Comparison of ENCODE assay signal across 13 cellular contexts in the genomic region with DNA sequence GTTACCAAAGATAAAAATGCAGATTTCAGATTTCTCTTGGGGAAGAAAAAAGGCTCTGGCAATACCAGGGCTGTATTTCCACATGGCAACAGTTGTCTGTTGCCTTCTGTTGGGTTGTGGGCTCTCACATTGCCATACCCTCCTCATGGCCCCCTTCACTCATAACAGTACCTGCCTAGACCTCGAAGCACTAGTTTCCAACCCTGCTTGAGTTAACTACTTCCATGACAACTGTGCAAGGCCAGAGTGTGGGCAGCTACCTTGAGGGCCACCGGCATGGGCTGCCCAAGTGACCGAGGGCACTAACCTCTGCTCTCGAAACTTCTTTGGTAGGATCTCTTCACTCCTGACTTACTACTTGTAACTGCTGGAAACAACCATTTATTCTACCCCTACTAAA. TPM values are rescaled to one million over a fixed set of nuclear protein-coding genes. Genes with fewer than 3 reads are reported as not detected.
A peak's percentile ranks its signal among the peaks of the same experiment; 100 is the strongest.
DNase-seq lines count a peak whose midpoint lies in the region; ATAC-seq and TF ChIP-seq lines count a peak whose summit lies in the region.
"Had no signal": no experiment of that assay in that cellular context is flagged by ENCODE, and none has a peak within 500 bp of the region (broad histone marks: within the 10 kb centered on the region; RNA-seq: fewer than 3 reads in every experiment).

No MANE protein-coding gene starts in this region.

- peaks cover 15% of the 10 kb centered on the region for H3F3A ChIP-seq in SK-N-SH (replicated peaks; ENCODE audit: insufficient read depth)

- H3K9me2 ChIP-seq in SK-N-SH = no peaks in the 10 kb centered on the region

- no peak overlapping the region for H3K9ac ChIP-seq in SK-N-SH

- no peak for TF ChIP-seq CTCF in SK-N-SH (IDR thresholded peaks at IDR 0.05)
- TF ChIP-seq CTCF in Peyer's patch (IDR thresholded peaks at IDR 0.05) = no peak
- no peak for TF ChIP-seq CTCF in endothelial cell (IDR thresholded peaks at IDR 0.05; ENCODE audit: unreplicated experiment)
- no peak for TF ChIP-seq CTCF in GM10248 (IDR thresholded peaks at IDR 0.05; ENCODE audit: control extremely low read depth, extremely low read depth, low read depth, missing control alignments)
- TF ChIP-seq CTCF in GM10266 (IDR thresholded peaks at IDR 0.05; ENCODE audit: control insufficient read depth, insufficient read depth, low read depth, missing control alignments) = no peak

- H3K4me1 Mint-ChIP-seq in endothelial cell (ENCODE audit: unreplicated experiment) = peaks cover 32% of the 10 kb centered on the region

- TF ChIP-seq EP300 in SK-N-SH (IDR thresholded peaks at IDR 0.05; ENCODE audit: borderline replicate concordance in 1 of 2, low read depth in 1 of 2, low read length in 1 of 2) = no peak

- H3K4me2 ChIP-seq in SK-N-SH = peak overlapping the region; percentile 81; the same call in 1 of the 2 replicates

- POLR2A ChIA-PET in SK-N-SH (lab: Yijun Ruan, JAX) (no interaction called here), GM10248 (lab: Yijun Ruan, JAX) (interaction anchor here (1.0 kb wide), 1 partner anchor 130 kb away, joined by 3 read pairs; no protein-coding TSS in a partner anchor)

- H3K27me3 ChIP-seq in SK-N-SH (ENCODE audit: insufficient read depth) (no peaks in the 10 kb centered on the region), Peyer's patch (no peaks in the 10 kb centered on the region)
- H3K27me3 ChIP-seq: heart right ventricle had no signal

- peaks cover 16 to 17% of the 10 kb centered on the region in 2 experiments; a peak in 3 of 4 replicates for H3K4me1 ChIP-seq in SK-N-SH (ENCODE audit: control insufficient read depth in 1 of 2, insufficient read depth in 2 of 2, low read depth in 1 of 2, low read length in 1 of 2)
- peaks cover 0 to 38% (median 12%) of the 10 kb centered on the region in 4 donors for H3K4me1 ChIP-seq in Peyer's patch

- no peak for ATAC-seq in SK-N-SH treated with all-trans-retinoic acid at 6 μM for 48 hours

- WGBS in SK-N-SH (ENCODE audit: low lambda C conversion rate) = 98% methylated on average over 4 of the region's 4 CpGs

- H3K9me3 ChIP-seq in SK-N-SH (no peaks in the 10 kb centered on the region), Peyer's patch (no peaks in the 10 kb centered on the region)
- H3K9me3 ChIP-seq: heart right ventricle had no signal

- no peaks in the 10 kb centered on the region for H3K9me3 Mint-ChIP-seq in endothelial cell (ENCODE audit: unreplicated experiment)

- TF ChIP-seq RAD21 in SK-N-SH (IDR thresholded peaks at IDR 0.05; ENCODE audit: low read length) = no peak

- H3K36me3 ChIP-seq in SK-N-SH (replicated peaks in 1 of 2; ENCODE audit: control insufficient read depth in 1 of 2, insufficient read depth in 2 of 2, low read length in 1 of 2) (peaks cover 3 to 6% of the 10 kb centered on the region in 2 experiments), Peyer's patch (no peaks in the 10 kb centered on the region)

- H3K27me3 Mint-ChIP-seq in endothelial cell (ENCODE audit: unreplicated experiment) = peaks cover 17% of the 10 kb centered on the region

- no peak overlapping the region for H2AFZ ChIP-seq in SK-N-SH (ENCODE audit: low read depth)

- DNase-seq in SK-N-SH (no peak), Peyer's patch (no peak), endothelial cell (ENCODE audit: low spot score) (no peak), GM10248 (ENCODE audit: extremely low spot score) (no peak), GM10266 (ENCODE audit: extremely low spot score) (no peak), NCI-H2029 (lab: John Stamatoyannopoulos, UW) (no peak)
- DNase-seq: heart right ventricle, midbrain, NCI-H2107 had no signal

- H3K4me3 ChIP-seq in SK-N-SH (ENCODE audit: low read depth in 2 of 2, low read length in 1 of 2) (no peak overlapping the region), Peyer's patch (peak overlapping the region in 1 of 4 donors; percentile 87), skin epidermis (no peak overlapping the region)
- H3K4me3 ChIP-seq: SK-N-MC had no signal

- H3K27ac ChIP-seq in SK-N-SH (ENCODE audit: low read depth in 2 of 2, low read length in 1 of 2) (no peak overlapping the region), Peyer's patch (peak overlapping the region; percentile 34 to 97 (median 48)), skin epidermis (peak overlapping the region in 15 of 21 experiments; percentile 47 to 99 (median 66))
- H3K27ac ChIP-seq: 22Rv1, SK-N-MC had no signal

- H3K36me3 Mint-ChIP-seq in endothelial cell (ENCODE audit: low read depth, unreplicated experiment) = peaks cover 15% of the 10 kb centered on the region

- CTCF ChIA-PET in SK-N-SH (lab: Yijun Ruan, JAX) = no interaction called here
- CTCF ChIA-PET in GM10248 (lab: Yijun Ruan, JAX) = interaction anchor here (0.6 to 2.5 kb wide), 4 partner anchors 34 to 187 kb away, joined by 3 to 8 read pairs (median 3); a partner anchor contains a TSS

- no peak overlapping the region for H3K4me3 Mint-ChIP-seq in endothelial cell (ENCODE audit: unreplicated experiment)

- peak overlapping the region; percentile 14 for H3K27ac Mint-ChIP-seq in endothelial cell (ENCODE audit: unreplicated experiment)

- H4K20me1 ChIP-seq in SK-N-SH (ENCODE audit: insufficient read depth) = peaks cover 8% of the 10 kb centered on the region

- peaks cover 61% of the 10 kb centered on the region for H3K79me2 ChIP-seq in SK-N-SH (ENCODE audit: insufficient read depth)

- no peak for TF ChIP-seq POLR2A in Peyer's patch (IDR thresholded peaks at IDR 0.05)

TF ChIP-seq in SK-N-SH, 30 proteins besides CTCF, POLR2A, EP300 and RAD21:
- TF ChIP-seq, protein P1, sequence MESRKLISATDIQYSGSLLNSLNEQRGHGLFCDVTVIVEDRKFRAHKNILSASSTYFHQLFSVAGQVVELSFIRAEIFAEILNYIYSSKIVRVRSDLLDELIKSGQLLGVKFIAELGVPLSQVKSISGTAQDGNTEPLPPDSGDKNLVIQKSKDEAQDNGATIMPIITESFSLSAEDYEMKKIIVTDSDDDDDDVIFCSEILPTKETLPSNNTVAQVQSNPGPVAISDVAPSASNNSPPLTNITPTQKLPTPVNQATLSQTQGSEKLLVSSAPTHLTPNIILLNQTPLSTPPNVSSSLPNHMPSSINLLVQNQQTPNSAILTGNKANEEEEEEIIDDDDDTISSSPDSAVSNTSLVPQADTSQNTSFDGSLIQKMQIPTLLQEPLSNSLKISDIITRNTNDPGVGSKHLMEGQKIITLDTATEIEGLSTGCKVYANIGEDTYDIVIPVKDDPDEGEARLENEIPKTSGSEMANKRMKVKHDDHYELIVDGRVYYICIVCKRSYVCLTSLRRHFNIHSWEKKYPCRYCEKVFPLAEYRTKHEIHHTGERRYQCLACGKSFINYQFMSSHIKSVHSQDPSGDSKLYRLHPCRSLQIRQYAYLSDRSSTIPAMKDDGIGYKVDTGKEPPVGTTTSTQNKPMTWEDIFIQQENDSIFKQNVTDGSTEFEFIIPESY (IDR thresholded peaks at IDR 0.05; ENCODE audit: borderline replicate concordance, low read depth) = no peak
- TF ChIP-seq, protein P2, sequence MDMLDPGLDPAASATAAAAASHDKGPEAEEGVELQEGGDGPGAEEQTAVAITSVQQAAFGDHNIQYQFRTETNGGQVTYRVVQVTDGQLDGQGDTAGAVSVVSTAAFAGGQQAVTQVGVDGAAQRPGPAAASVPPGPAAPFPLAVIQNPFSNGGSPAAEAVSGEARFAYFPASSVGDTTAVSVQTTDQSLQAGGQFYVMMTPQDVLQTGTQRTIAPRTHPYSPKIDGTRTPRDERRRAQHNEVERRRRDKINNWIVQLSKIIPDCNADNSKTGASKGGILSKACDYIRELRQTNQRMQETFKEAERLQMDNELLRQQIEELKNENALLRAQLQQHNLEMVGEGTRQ (IDR thresholded peaks at IDR 0.05; ENCODE audit: borderline replicate concordance, low read depth, low read length) = no peak
- TF ChIP-seq FOXJ3 (CRISPR knock-in tag; IDR thresholded peaks at IDR 0.05) (no peak), MXI1 (IDR thresholded peaks at IDR 0.05; ENCODE audit: low read depth, low read length) (no peak), JUND (IDR thresholded peaks at IDR 0.05) (no peak)
TF ChIP-seq in SK-N-SH: peak in this region for 0.

TF ChIP-seq in SK-N-SH treated with all-trans-retinoic acid at 6 μM for 48 hours, 23 proteins besides CTCF, POLR2A, EP300 and RAD21 (continues in another document):
- TF ChIP-seq RARB (CRISPR knock-in tag; IDR thresholded peaks at IDR 0.05) = no peak
- no peak for TF ChIP-seq TOX (CRISPR knock-in tag; IDR thresholded peaks at IDR 0.05; ENCODE audit: borderline replicate concordance)
- TF ChIP-seq TCF4 (CRISPR knock-in tag; IDR thresholded peaks at IDR 0.05; ENCODE audit: borderline replicate concordance) = no peak
- TF ChIP-seq ESRRG (CRISPR knock-in tag; IDR thresholded peaks at IDR 0.05) = no peak
- TF ChIP-seq, protein P3, sequence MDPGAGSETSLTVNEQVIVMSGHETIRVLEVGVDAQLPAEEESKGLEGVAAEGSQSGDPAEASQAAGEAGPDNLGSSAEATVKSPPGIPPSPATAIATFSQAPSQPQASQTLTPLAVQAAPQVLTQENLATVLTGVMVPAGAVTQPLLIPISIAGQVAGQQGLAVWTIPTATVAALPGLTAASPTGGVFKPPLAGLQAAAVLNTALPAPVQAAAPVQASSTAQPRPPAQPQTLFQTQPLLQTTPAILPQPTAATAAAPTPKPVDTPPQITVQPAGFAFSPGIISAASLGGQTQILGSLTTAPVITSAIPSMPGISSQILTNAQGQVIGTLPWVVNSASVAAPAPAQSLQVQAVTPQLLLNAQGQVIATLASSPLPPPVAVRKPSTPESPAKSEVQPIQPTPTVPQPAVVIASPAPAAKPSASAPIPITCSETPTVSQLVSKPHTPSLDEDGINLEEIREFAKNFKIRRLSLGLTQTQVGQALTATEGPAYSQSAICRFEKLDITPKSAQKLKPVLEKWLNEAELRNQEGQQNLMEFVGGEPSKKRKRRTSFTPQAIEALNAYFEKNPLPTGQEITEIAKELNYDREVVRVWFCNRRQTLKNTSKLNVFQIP (CRISPR knock-in tag; IDR thresholded peaks at IDR 0.05; ENCODE audit: borderline replicate concordance, low read depth) = no peak
- TF ChIP-seq ZNF8 (CRISPR knock-in tag; IDR thresholded peaks at IDR 0.05) = no peak
- TF ChIP-seq, protein P4, sequence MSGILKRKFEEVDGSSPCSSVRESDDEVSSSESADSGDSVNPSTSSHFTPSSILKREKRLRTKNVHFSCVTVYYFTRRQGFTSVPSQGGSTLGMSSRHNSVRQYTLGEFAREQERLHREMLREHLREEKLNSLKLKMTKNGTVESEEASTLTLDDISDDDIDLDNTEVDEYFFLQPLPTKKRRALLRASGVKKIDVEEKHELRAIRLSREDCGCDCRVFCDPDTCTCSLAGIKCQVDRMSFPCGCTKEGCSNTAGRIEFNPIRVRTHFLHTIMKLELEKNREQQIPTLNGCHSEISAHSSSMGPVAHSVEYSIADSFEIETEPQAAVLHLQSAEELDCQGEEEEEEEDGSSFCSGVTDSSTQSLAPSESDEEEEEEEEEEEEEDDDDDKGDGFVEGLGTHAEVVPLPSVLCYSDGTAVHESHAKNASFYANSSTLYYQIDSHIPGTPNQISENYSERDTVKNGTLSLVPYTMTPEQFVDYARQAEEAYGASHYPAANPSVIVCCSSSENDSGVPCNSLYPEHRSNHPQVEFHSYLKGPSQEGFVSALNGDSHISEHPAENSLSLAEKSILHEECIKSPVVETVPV (CRISPR knock-in tag; IDR thresholded peaks at IDR 0.05) = no peak

RNA-seq across cellular contexts. Expression of a gene that starts 2.5 kb away (rescaled TPM):
- polyA plus RNA-seq in SK-N-SH (2012; rRNA removed) = 90.8 and 111 TPM in 2 replicates
- polyA plus RNA-seq in SK-N-SH (2012; cell fraction: cytosol; rRNA removed) = 130 and 172 TPM in 2 replicates
- polyA plus RNA-seq in SK-N-SH (2012; cell fraction: nucleus; rRNA removed) = 35.2 and 85.3 TPM in 2 replicates
- total RNA-seq in Peyer's patch (100 to 1,000 TPM in 2 of 4 donors, 10 to 100 TPM in 2; 80.0 to 124 (median 101) TPM), endothelial cell (ENCODE audit: unreplicated experiment) (284 TPM)

Comparison
In these comparisons a context has a peak if more than half of its experiments do, and no peak if none do; other contexts are left out.
1. H3K27ac ChIP-seq: peak in Peyer's patch (4 of 4) and skin epidermis (15 of 21); none in SK-N-SH (0 of 2).